ENCODE assay signal across 25 cellular contexts in genomic region chr2:231295363-231295655, GRCh38.
"Had no signal": no experiment of that assay in that cellular context is flagged by ENCODE, and none has a peak within 500 bp of the region (broad histone marks: within the 10 kb centered on the region; RNA-seq: fewer than 3 reads in every experiment).

No MANE protein-coding gene starts in this region.

- DNase-seq: activated CD4-positive, alpha-beta memory T cell treated with anti-CD3 and anti-CD28 coated beads for 36 hours; activated CD4-positive, alpha-beta T cell treated with anti-CD3 and anti-CD28 coated beads for 4 hours; activated CD8-positive, alpha-beta memory T cell treated with anti-CD3 and anti-CD28 coated beads, Interleukin-2, amount 50 U/mL, for 4 hours; activated gamma-delta T cell treated with Interleukin-2 at 50 U/mL for 16 hours; activated naive CD4-positive, alpha-beta T cell treated with anti-CD3 and anti-CD28 coated beads, Interleukin-2, amount 50 U/mL, for 16 hours; activated T-cell treated with anti-CD3 and anti-CD28 coated beads, Interleukin-2, amount 50 U/mL, for 1 hour; central memory CD4-positive, alpha-beta T cell; effector memory CD4-positive, alpha-beta T cell; erythroblast; gastrocnemius medialis; glutamatergic neuron; left lung; lower lobe of right lung; natural killer cell; ovary; stimulated activated CD4-positive, alpha-beta T cell treated with anti-CD3 and anti-CD28 coated beads, Interleukin-12 subunit alpha, Interleukin-12 subunit beta, amount 100 ng/mL, for 4 hours; stimulated activated CD4-positive, alpha-beta T cell treated with anti-CD3 and anti-CD28 coated beads, Interleukin-4, amount 100 ng/mL, for 1 hour; upper lobe of left lung had no signal

- H3K9me3 ChIP-seq: breast epithelium, gastrocnemius medialis, left lung, lower lobe of right lung, ovary, upper lobe of left lung, vagina had no signal

- H3K4me1 Mint-ChIP-seq: activated T-helper 17 cell treated with anti-CD3 and anti-CD28 coated beads, Interleukin-2, amount 50 U/mL, for 72 hours had no signal

- ATAC-seq: activated T-helper 17 cell treated with anti-CD3 and anti-CD28 coated beads, Interleukin-2, amount 50 U/mL, for 72 hours; gastrocnemius medialis; left lung; lower lobe of right lung; natural killer cell; sciatic nerve had no signal

- H3K27ac ChIP-seq: breast epithelium, gastrocnemius medialis, left lung, ovary, skin epidermis, vagina had no signal

- H3K36me3 Mint-ChIP-seq: activated CD4-positive, alpha-beta memory T cell treated with anti-CD3 and anti-CD28 coated beads for 36 hours; natural killer cell had no signal

- H3K27me3 ChIP-seq: breast epithelium, gastrocnemius medialis, left lung, ovary, upper lobe of left lung, vagina had no signal

- H3K27ac Mint-ChIP-seq: activated CD4-positive, alpha-beta memory T cell treated with anti-CD3 and anti-CD28 coated beads for 36 hours; activated T-helper 17 cell treated with anti-CD3 and anti-CD28 coated beads, Interleukin-2, amount 50 U/mL, for 72 hours; progenitor cell of endocrine pancreas; stimulated activated naive CD8-positive, alpha-beta T cell treated with anti-CD3 and anti-CD28 coated beads, Interleukin-15, Interleukin-2, amounts not matched to agents 100 ng/mL and 50 ng/mL, for 24 hours had no signal

- H3K4me1 ChIP-seq: breast epithelium, gastrocnemius medialis, vagina had no signal

- H3K4me3 ChIP-seq: breast epithelium, gastrocnemius medialis, left lung, lower lobe of right lung, ovary, skin epidermis, upper lobe of left lung, vagina had no signal

- H3K36me3 ChIP-seq: breast epithelium, gastrocnemius medialis, lower lobe of right lung, ovary, vagina had no signal

- H3K27me3 Mint-ChIP-seq: activated CD4-positive, alpha-beta memory T cell treated with anti-CD3 and anti-CD28 coated beads for 36 hours; progenitor cell of endocrine pancreas; stimulated activated naive CD8-positive, alpha-beta T cell treated with anti-CD3 and anti-CD28 coated beads, Interleukin-15, Interleukin-2, amounts not matched to agents 100 ng/mL and 50 ng/mL, for 24 hours had no signal

- H3K4me3 Mint-ChIP-seq: activated CD4-positive, alpha-beta memory T cell treated with anti-CD3 and anti-CD28 coated beads for 36 hours; activated T-helper 17 cell treated with anti-CD3 and anti-CD28 coated beads, Interleukin-2, amount 50 U/mL, for 72 hours; natural killer cell; stimulated activated naive CD8-positive, alpha-beta T cell treated with anti-CD3 and anti-CD28 coated beads, Interleukin-15, Interleukin-2, amounts not matched to agents 100 ng/mL and 50 ng/mL, for 24 hours had no signal

- H3K9me3 Mint-ChIP-seq: activated CD4-positive, alpha-beta memory T cell treated with anti-CD3 and anti-CD28 coated beads for 36 hours; activated T-helper 17 cell treated with anti-CD3 and anti-CD28 coated beads, Interleukin-2, amount 50 U/mL, for 72 hours; natural killer cell; stimulated activated naive CD8-positive, alpha-beta T cell treated with anti-CD3 and anti-CD28 coated beads, Interleukin-15, Interleukin-2, amounts not matched to agents 100 ng/mL and 50 ng/mL, for 24 hours had no signal
